In the genomic region with DNA sequence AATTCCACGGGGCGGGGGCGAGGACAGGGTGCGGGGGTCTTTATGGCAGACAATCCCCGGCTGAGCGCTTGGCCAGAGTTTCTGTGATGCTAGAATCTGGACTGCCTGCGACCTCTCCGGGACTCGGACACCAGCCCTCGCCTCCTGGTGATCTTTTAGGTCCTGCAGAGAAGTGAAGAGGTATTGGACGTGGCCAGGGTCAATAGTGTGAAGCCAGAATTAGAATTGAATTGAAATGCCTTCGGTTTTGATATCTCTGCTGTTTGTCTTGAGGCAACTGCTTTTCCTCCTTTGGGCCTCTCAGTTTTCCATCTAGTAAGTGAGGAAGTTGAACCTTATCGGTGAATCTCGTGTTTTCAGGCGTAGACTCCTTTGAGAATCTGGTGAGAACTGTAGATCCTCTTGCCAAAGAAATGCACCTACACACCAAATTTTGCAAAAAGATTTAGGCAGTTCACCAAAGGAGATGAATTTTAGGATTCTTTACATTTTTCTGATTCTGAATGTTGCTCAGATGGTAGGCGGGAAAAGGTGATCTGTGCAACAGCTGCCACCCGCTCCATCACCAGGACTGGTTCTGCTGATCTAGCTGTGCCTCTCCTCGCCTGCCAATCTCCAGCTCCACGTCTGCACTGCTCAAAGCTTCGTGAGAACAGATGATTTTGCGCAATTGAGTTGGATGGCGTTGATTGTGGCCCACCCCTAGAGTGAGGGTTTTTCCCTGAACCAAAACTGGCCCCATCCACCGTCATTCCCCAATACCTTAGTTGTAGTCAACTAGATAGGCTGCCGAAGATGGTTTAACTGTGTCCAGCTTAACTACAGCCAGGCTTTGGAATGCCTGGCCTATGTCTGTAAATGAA, we compare ENCODE assay signal across 8 cellular contexts. TPM values are rescaled to one million over a fixed set of nuclear protein-coding genes. Genes with fewer than 3 reads are reported as not detected.
DNase-seq lines count a peak whose midpoint lies in the region; ATAC-seq and TF ChIP-seq lines count a peak whose summit lies in the region.

No MANE protein-coding gene starts in this region.

- ATAC-seq in HG03521 (IDR thresholded peaks at IDR 0.05; ENCODE audit: unreplicated experiment) (no peak), GM21381 (IDR thresholded peaks at IDR 0.05; ENCODE audit: unreplicated experiment) (no peak)

- H3K9me3 ChIP-seq in AG04450 (ENCODE audit: control insufficient read depth, insufficient read depth, low read length) (no peaks in the 10 kb centered on the region), tibial nerve (no peaks in the 10 kb centered on the region)

- H3K27ac ChIP-seq in AG04450 (ENCODE audit: low read depth, low read length) (peak overlapping the region; percentile 83), caudate nucleus (ENCODE audit: low read depth, low read length) (peak overlapping the region; percentile 97), tibial nerve (peak overlapping the region; percentile 92 to 99 (median 96))

- DNase-seq in AG04450 (ENCODE audit: low read depth, low spot score) (no peak), NCI-H69 (lab: John Stamatoyannopoulos, UW) (peak; percentile 14), caudate nucleus (lab: John Stamatoyannopoulos, UW) (peak in 32 of 61 donors; percentile 3 to 79 (median 27)), medulla oblongata (ENCODE audit: extremely low spot score) (peak; percentile 56), tibial nerve (ENCODE audit: low spot score in 2 of 2) (peak in 1 of 2 donors; percentile 20)

- CTCF ChIA-PET in AG04450 (lab: Charles Lee) = interaction anchor here (0.5 to 9.2 kb wide), 4 partner anchors 22 to 260 kb away, joined by 3 to 287 read pairs (median 8); partner anchors contain the start of gene FITM2

- H3K36me3 ChIP-seq in tibial nerve = peaks cover 0 to 11% (median 0%) of the 10 kb centered on the region in 3 donors

- H3K27me3 ChIP-seq in AG04450 (ENCODE audit: control insufficient read depth, insufficient read depth, low read length) (no peaks in the 10 kb centered on the region), tibial nerve (no peaks in the 10 kb centered on the region)

- H3K4me1 ChIP-seq in tibial nerve = peaks cover 0 to 59% (median 24%) of the 10 kb centered on the region in 4 donors

- H3K4me3 ChIP-seq in AG04450 (ENCODE audit: low read depth, low read length) (peak overlapping the region; percentile 81), GM12875 (ENCODE audit: low read depth, low read length) (peak overlapping the region; percentile 38), tibial nerve (peak overlapping the region; percentile 41 to 97 (median 92))

- POLR2A ChIA-PET in AG04450 (lab: Yijun Ruan, JAX) = no interaction called here

- TF ChIP-seq EP300 in tibial nerve (IDR thresholded peaks at IDR 0.05) = peak in 1 of 2 donors; percentile 10

- TF ChIP-seq POLR2A in tibial nerve (IDR thresholded peaks at IDR 0.05) = peak in 1 of 2 donors; percentile 87

- WGBS in tibial nerve, 2 donors = 10 to 12% methylated on average over 24 of the region's 24 CpGs

- no peak for TF ChIP-seq CTCF in AG04450 (IDR thresholded peaks at IDR 0.05; ENCODE audit: low read depth, low read length)
- no peak for TF ChIP-seq CTCF in GM12875 (IDR thresholded peaks at IDR 0.05; ENCODE audit: borderline replicate concordance, insufficient read depth, low read depth, low read length)
- TF ChIP-seq CTCF in tibial nerve (IDR thresholded peaks at IDR 0.05) = no peak

RNA-seq across cellular contexts. Expression of gene OSER1, which starts 0.8 kb away (rescaled TPM):
- 52.2 and 59.3 TPM in 2 replicates for polyA plus RNA-seq in AG04450 (2011; rRNA removed)
- 44.6 and 45.0 TPM in 2 replicates for polyA minus RNA-seq in AG04450 (2011; rRNA and poly(A)+ RNA removed)
- 10 to 100 TPM; 31.2 to 47.9 (median 35.3) TPM for total RNA-seq in tibial nerve

RNA-seq across cellular contexts. Expression of gene JPH2, which starts 24.4 kb away (rescaled TPM):
- 1.3 and 1.6 TPM in 2 replicates for polyA plus RNA-seq in AG04450 (2011; rRNA removed)
- 2.6 and 3.3 TPM in 2 replicates for polyA minus RNA-seq in AG04450 (2011; rRNA and poly(A)+ RNA removed)
- 1 to 10 TPM; 3.1 to 6.3 (median 5.3) TPM for total RNA-seq in tibial nerve

RNA-seq across cellular contexts. Expression of gene GDAP1L1, which starts 35.7 kb away (rescaled TPM):
- not detected in 2 replicates for polyA plus RNA-seq in AG04450 (2011; rRNA removed)
- not detected in 2 replicates for polyA minus RNA-seq in AG04450 (2011; rRNA and poly(A)+ RNA removed)
- not detected for total RNA-seq in tibial nerve

Comparison
In these comparisons a context has a peak if more than half of its experiments do, and no peak if none do; other contexts are left out.
1. H3K4me3 ChIP-seq: peak in every context shown above with its lines; median percentile 92 in tibial nerve; 81 in AG04450; 38 in GM12875.